ENCODE assay signal across 15 cellular contexts in genomic region chr12:53199700-53200099, GRCh38. TPM values are rescaled to one million over a fixed set of nuclear protein-coding genes. Genes with fewer than 3 reads are reported as not detected.
A peak's percentile ranks its signal among the peaks of the same experiment; 100 is the strongest.
DNase-seq lines count a peak whose midpoint lies in the region; ATAC-seq lines count a peak whose summit lies in the region.
"Had no signal": no experiment of that assay in that cellular context is flagged by ENCODE, and none has a peak within 500 bp of the region (broad histone marks: within the 10 kb centered on the region; RNA-seq: fewer than 3 reads in every experiment).

No MANE protein-coding gene starts in this region.

- peaks cover 35% of the 10 kb centered on the region for H3K36me3 ChIP-seq in CD8-positive, alpha-beta memory T cell (ENCODE audit: insufficient read depth, low read length)
- H3K36me3 ChIP-seq: brain microvascular endothelial cell, neural progenitor cell, tibial artery had no signal

- peaks cover 80% of the 10 kb centered on the region for H3K4me1 ChIP-seq in CD8-positive, alpha-beta memory T cell (ENCODE audit: insufficient read depth, low read length)
- H3K4me1 ChIP-seq: neural progenitor cell had no signal

- DNase-seq in T-helper 2 cell treated with Interferon-gamma antibody and Interleukin-4, amounts not matched to agents 5 μg/mL and 100 μg/mL, for 36 hours (ENCODE audit: low spot score), result no peak
- no peak for DNase-seq in T-helper 2 cell
- no peak for DNase-seq in CD8-positive, alpha-beta memory T cell
- no peak for DNase-seq in T-helper 17 cell
- no peak for DNase-seq in memory B cell (ENCODE audit: low spot score in 2 of 2)
- no peak for DNase-seq in SIG-M5 treated with dmso at 0.1 percent for 504 hours (lab: John Stamatoyannopoulos, UW; ENCODE audit: unreplicated experiment)
- DNase-seq in cerebellar cortex (ENCODE audit: low spot score), result no peak
- DNase-seq: activated naive CD4-positive, alpha-beta T cell treated with anti-CD3 and anti-CD28 coated beads for 36 hours; brain microvascular endothelial cell; left cardiac atrium; NCI-H1436 treated with DMSO at 0.1 percent for 48 hours; tibial artery had no signal

- H3K9me3 ChIP-seq in CD8-positive, alpha-beta memory T cell (ENCODE audit: low read length), result no peaks in the 10 kb centered on the region
- no peaks in the 10 kb centered on the region for H3K9me3 ChIP-seq in T-helper 17 cell (ENCODE audit: control insufficient read depth, low read length, poor library complexity, severe bottlenecking)
- H3K9me3 ChIP-seq: tibial artery had no signal

- H3K4me3 Mint-ChIP-seq in T-helper 2 cell treated with Interferon-gamma antibody and Interleukin-4, amounts not matched to agents 5 μg/mL and 100 μg/mL, for 36 hours, result peak overlapping the region; percentile 80
- H3K4me3 Mint-ChIP-seq in CD8-positive, alpha-beta memory T cell, result peak overlapping the region in 6 of 7 donors; percentile 40 to 77 (median 66)
- H3K4me3 Mint-ChIP-seq in T-helper 17 cell (peak overlapping the region; percentile 86), memory B cell (peak overlapping the region; percentile 71)

- H3K27me3 Mint-ChIP-seq in T-helper 2 cell treated with Interferon-gamma antibody and Interleukin-4, amounts not matched to agents 5 μg/mL and 100 μg/mL, for 36 hours (ENCODE audit: low read depth), result no peaks in the 10 kb centered on the region
- no peaks in the 10 kb centered on the region for H3K27me3 Mint-ChIP-seq in CD8-positive, alpha-beta memory T cell
- no peaks in the 10 kb centered on the region for H3K27me3 Mint-ChIP-seq in T-helper 17 cell
- H3K27me3 Mint-ChIP-seq in memory B cell, result no peaks in the 10 kb centered on the region

- peak overlapping the region; percentile 39 for H3K27ac Mint-ChIP-seq in T-helper 2 cell treated with Interferon-gamma antibody and Interleukin-4, amounts not matched to agents 5 μg/mL and 100 μg/mL, for 36 hours
- peak overlapping the region; percentile 12 to 92 (median 56) for H3K27ac Mint-ChIP-seq in CD8-positive, alpha-beta memory T cell
- H3K27ac Mint-ChIP-seq in T-helper 17 cell (peak overlapping the region; percentile 97), memory B cell (peak overlapping the region; percentile 81)
- H3K27ac Mint-ChIP-seq: neural progenitor cell had no signal

- H3K4me3 ChIP-seq in CD8-positive, alpha-beta memory T cell (ENCODE audit: low read length), result peak overlapping the region; percentile 9
- H3K4me3 ChIP-seq: neural progenitor cell, tibial artery had no signal

- H3K36me3 Mint-ChIP-seq in T-helper 2 cell treated with Interferon-gamma antibody and Interleukin-4, amounts not matched to agents 5 μg/mL and 100 μg/mL, for 36 hours (ENCODE audit: low read depth), result peaks cover 75% of the 10 kb centered on the region
- H3K36me3 Mint-ChIP-seq in CD8-positive, alpha-beta memory T cell, result peaks cover 12 to 66% (median 30%) of the 10 kb centered on the region in 3 donors
- H3K36me3 Mint-ChIP-seq in T-helper 17 cell (ENCODE audit: low read depth), result peaks cover 16% of the 10 kb centered on the region
- H3K36me3 Mint-ChIP-seq in memory B cell, result peaks cover 31% of the 10 kb centered on the region
- H3K36me3 Mint-ChIP-seq: neural progenitor cell had no signal

- H3K4me1 Mint-ChIP-seq in T-helper 2 cell treated with Interferon-gamma antibody and Interleukin-4, amounts not matched to agents 5 μg/mL and 100 μg/mL, for 36 hours (ENCODE audit: low read depth), result peaks cover 53% of the 10 kb centered on the region
- H3K4me1 Mint-ChIP-seq in CD8-positive, alpha-beta memory T cell, result peaks cover 60 to 80% (median 70%) of the 10 kb centered on the region in 3 donors
- H3K4me1 Mint-ChIP-seq in T-helper 17 cell, result peaks cover 55% of the 10 kb centered on the region
- peaks cover 46% of the 10 kb centered on the region for H3K4me1 Mint-ChIP-seq in memory B cell

- POLR2A ChIA-PET in CD8-positive, alpha-beta memory T cell (lab: Charles Lee), result interaction anchor here (1.2 to 2.3 kb wide), 4 partner anchors 8 to 100 kb away, joined by 3 to 6 read pairs (median 4); partner anchors contain the start of gene MYG1

- no peak overlapping the region for H3K27ac ChIP-seq in CD8-positive, alpha-beta memory T cell (ENCODE audit: low read depth, low read length)
- H3K27ac ChIP-seq: brain microvascular endothelial cell, neural progenitor cell, tibial artery had no signal

- CTCF ChIA-PET in CD8-positive, alpha-beta memory T cell (lab: Charles Lee), result interaction anchor here (0.7 to 7.2 kb wide), 7 partner anchors 11 to 145 kb away, joined by 3 to 57 read pairs (median 5); partner anchors contain the start of genes AAAS, CSAD and ZNF740

- no peaks in the 10 kb centered on the region for H3K27me3 ChIP-seq in CD8-positive, alpha-beta memory T cell (ENCODE audit: insufficient read depth, low read length, poor library complexity, severe bottlenecking)
- H3K27me3 ChIP-seq: brain microvascular endothelial cell, tibial artery had no signal

- ATAC-seq in T-helper 17 cell (no peak), memory B cell (ENCODE audit: low read depth) (no peak), GM21447 (IDR thresholded peaks at IDR 0.05; ENCODE audit: unreplicated experiment) (no peak)
- ATAC-seq: left cardiac atrium had no signal

- H3K9me3 Mint-ChIP-seq in T-helper 2 cell treated with Interferon-gamma antibody and Interleukin-4, amounts not matched to agents 5 μg/mL and 100 μg/mL, for 36 hours, result no peaks in the 10 kb centered on the region
- no peaks in the 10 kb centered on the region for H3K9me3 Mint-ChIP-seq in CD8-positive, alpha-beta memory T cell
- no peaks in the 10 kb centered on the region for H3K9me3 Mint-ChIP-seq in memory B cell
- H3K9me3 Mint-ChIP-seq: activated naive CD4-positive, alpha-beta T cell treated with anti-CD3 and anti-CD28 coated beads for 36 hours; neural progenitor cell had no signal

RNA-seq across cellular contexts. Expression of gene ITGB7, which starts 7.4 kb away (rescaled TPM):
- 100 to 1,000 TPM; 339 TPM for total RNA-seq in CD8-positive, alpha-beta memory T cell
- polyA plus RNA-seq in CD8-positive, alpha-beta memory T cell, result 292 TPM
- 100 to 1,000 TPM; 306 to 367 TPM for total RNA-seq in T-helper 17 cell
- total RNA-seq: fibroblast of villous mesenchyme had no signal

RNA-seq across cellular contexts. Expression of gene CSAD, which starts 19.0 kb away (rescaled TPM):
- total RNA-seq in CD8-positive, alpha-beta memory T cell, result 10 to 100 TPM; 15.8 to 18.7 TPM
- 0.70 TPM for polyA plus RNA-seq in CD8-positive, alpha-beta memory T cell
- 10 to 100 TPM; 57.2 to 61.0 TPM for total RNA-seq in T-helper 17 cell

RNA-seq across cellular contexts. Expression of gene ZNF740, which starts 19.2 kb away (rescaled TPM):
- total RNA-seq in CD8-positive, alpha-beta memory T cell, result 10 to 100 TPM; 50.4 to 52.0 TPM
- 3.3 TPM for polyA plus RNA-seq in CD8-positive, alpha-beta memory T cell
- total RNA-seq in T-helper 17 cell, result 10 to 100 TPM; 24.3 to 34.6 TPM

RNA-seq across cellular contexts. Expression of gene RARG, which starts 32.3 kb away (rescaled TPM):
- total RNA-seq in CD8-positive, alpha-beta memory T cell, result 10 to 100 TPM; 67.0 to 68.4 TPM
- 15.4 TPM for polyA plus RNA-seq in CD8-positive, alpha-beta memory T cell
- total RNA-seq in T-helper 17 cell, result 10 to 100 TPM; 57.6 to 57.8 TPM

Comparison
In these comparisons a context has a peak if more than half of its experiments do, and no peak if none do; other contexts are left out.
1. H3K27ac Mint-ChIP-seq: peak in every context shown above with its lines; median percentile 97 in T-helper 17 cell; 81 in memory B cell; 56 in CD8-positive, alpha-beta memory T cell; 39 in T-helper 2 cell treated with Interferon-gamma antibody and Interleukin-4, amounts not matched to agents 5 μg/mL and 100 μg/mL, for 36 hours.